ENCODE assay signal across 19 cellular contexts in genomic region chr1:6266641-6267040, GRCh38. TPM values are rescaled to one million over a fixed set of nuclear protein-coding genes. Genes with fewer than 3 reads are reported as not detected.
A peak's percentile ranks its signal among the peaks of the same experiment; 100 is the strongest.
DNase-seq lines count a peak whose midpoint lies in the region; ATAC-seq, FAIRE-seq and TF ChIP-seq lines count a peak whose summit lies in the region.
"Had no signal": no experiment of that assay in that cellular context is flagged by ENCODE, and none has a peak within 500 bp of the region (broad histone marks: within the 10 kb centered on the region; RNA-seq: fewer than 3 reads in every experiment).

No MANE protein-coding gene starts in this region.

- H3K27ac ChIP-seq in H9 (ENCODE audit: insufficient read length, low read depth, low read length) (no peak overlapping the region), RWPE2 (ENCODE audit: poor library complexity, severe bottlenecking) (peak overlapping the region; percentile 46)
- no peak overlapping the region for H3K27ac ChIP-seq in naive thymus-derived CD4-positive, alpha-beta T cell (ENCODE audit: low read depth, low read length)

- H3K4me1 ChIP-seq in H9 (ENCODE audit: insufficient read depth, low read length) (no peaks in the 10 kb centered on the region), RWPE2 (ENCODE audit: insufficient read depth, poor library complexity, severe bottlenecking) (peaks cover 14% of the 10 kb centered on the region)
- H3K4me1 ChIP-seq in naive thymus-derived CD4-positive, alpha-beta T cell (ENCODE audit: control insufficient read depth in 2 of 2, insufficient read depth in 2 of 2, low read length in 2 of 2): no peaks in the 10 kb centered on the region

- H3K36me3 Mint-ChIP-seq in H9 (ENCODE audit: insufficient read depth in 1 of 3, low read depth in 3 of 3) (peaks cover 0 to 4% (median 0%) of the 10 kb centered on the region in 3 experiments; a peak in 1 of 7 replicates), nephron (ENCODE audit: low read depth) (no peaks in the 10 kb centered on the region)
- no peaks in the 10 kb centered on the region for H3K36me3 Mint-ChIP-seq in naive thymus-derived CD4-positive, alpha-beta T cell
- H3K36me3 Mint-ChIP-seq: CD4-positive, alpha-beta memory T cell had no signal

- H3K27ac Mint-ChIP-seq in H9: peak overlapping the region in 2 of 3 experiments; percentile 28 to 80; a peak in 2 of 7 replicates
- peak overlapping the region; percentile 85 to 92 (median 91) for H3K27ac Mint-ChIP-seq in nephron
- no peak overlapping the region for H3K27ac Mint-ChIP-seq in naive thymus-derived CD4-positive, alpha-beta T cell
- H3K27ac Mint-ChIP-seq: CD4-positive, alpha-beta memory T cell; GM23338 had no signal

- H3K9ac ChIP-seq in H9 (ENCODE audit: extremely low read depth, insufficient read length, low read length): no peak overlapping the region

- no peak overlapping the region for H3K4ac ChIP-seq in H9 (ENCODE audit: low read depth, low read length)

- no peak overlapping the region for H2BK15ac ChIP-seq in H9 (ENCODE audit: low read depth, low read length)

- no peak overlapping the region for H2BK20ac ChIP-seq in H9 (ENCODE audit: low read depth, low read length, poor library complexity, severe bottlenecking)

- H3K79me2 ChIP-seq in H9 (ENCODE audit: insufficient read depth, low read length): no peaks in the 10 kb centered on the region

- H4K20me1 ChIP-seq in H9 (ENCODE audit: control insufficient read depth, insufficient read depth, insufficient read length): no peaks in the 10 kb centered on the region

- no peak overlapping the region for H3K4me3 ChIP-seq in RWPE2 (ENCODE audit: severe bottlenecking)
- H3K4me3 ChIP-seq in naive thymus-derived CD4-positive, alpha-beta T cell (ENCODE audit: low read length): no peak overlapping the region
- H3K4me3 ChIP-seq: GM23338 had no signal

- H3K23me2 ChIP-seq in H9 (ENCODE audit: insufficient read length, low read depth, low read length, poor library complexity, severe bottlenecking): no peaks in the 10 kb centered on the region

- H2AFZ ChIP-seq in H9 (ENCODE audit: low read length): no peak overlapping the region
- H2AFZ ChIP-seq: GM23338 had no signal

- H4K91ac ChIP-seq in H9 (ENCODE audit: insufficient read length, low read depth, low read length): no peak overlapping the region

- H3K23ac ChIP-seq in H9 (ENCODE audit: insufficient read length, low read depth, low read length): no peak overlapping the region

- CTCF ChIA-PET in naive thymus-derived CD4-positive, alpha-beta T cell (lab: Charles Lee): interaction anchor here (1.1 kb wide), 1 partner anchor 20 kb away, joined by 3 read pairs; no protein-coding TSS in a partner anchor

- no peak overlapping the region for H3K18ac ChIP-seq in H9 (ENCODE audit: insufficient read length, low read depth, low read length)

- no peak overlapping the region for H2AK5ac ChIP-seq in H9 (ENCODE audit: insufficient read length, low read length)

- H3T11ph ChIP-seq in H9 (ENCODE audit: low read length): no peak overlapping the region

- no peak overlapping the region for H4K8ac ChIP-seq in H9 (replicated peaks; ENCODE audit: insufficient read length, low read depth, low read length)

- FAIRE-seq in HTR-8/SVneo (lab: Jason Lieb, UNC): no peak
- FAIRE-seq: A204.1, GM12892, GM18507 had no signal

- H3K27me3 Mint-ChIP-seq in H9 (ENCODE audit: low read depth): peaks cover 12% of the 10 kb centered on the region
- peaks cover 5% of the 10 kb centered on the region for H3K27me3 Mint-ChIP-seq in nephron (ENCODE audit: low read depth)
- peaks cover 0 to 7% (median 0%) of the 10 kb centered on the region in 5 donors for H3K27me3 Mint-ChIP-seq in naive thymus-derived CD4-positive, alpha-beta T cell

- no peak overlapping the region for H3K4me2 ChIP-seq in H9 (ENCODE audit: insufficient read depth, insufficient read length, low read length)
- H3K4me2 ChIP-seq: GM23338 had no signal

- no CpG with 5 or more reads among the region's 11 CpGs for WGBS in H9 (ENCODE audit: extremely low coverage, insufficient read length, low lambda C conversion rate)

- no peak overlapping the region for H4K5ac ChIP-seq in H9 (ENCODE audit: insufficient read length, low read depth, low read length)

- intact Hi-C loops in naive thymus-derived CD4-positive, alpha-beta T cell (cut with micrococcal nuclease): no loop called here

- ATAC-seq in RWPE2 (ENCODE audit: low read depth): no peak
- ATAC-seq in naive thymus-derived CD4-positive, alpha-beta T cell: no peak
- no peak for ATAC-seq in HG03565 (IDR thresholded peaks at IDR 0.05; ENCODE audit: unreplicated experiment)
- ATAC-seq: GM23338 had no signal

- no peak overlapping the region for H3K14ac ChIP-seq in H9 (ENCODE audit: insufficient read depth, low read length)

- DNase-seq in H9: no peak
- no peak for DNase-seq in RWPE2 (ENCODE audit: low spot score)
- DNase-seq in naive thymus-derived CD4-positive, alpha-beta T cell: no peak
- DNase-seq in HTR-8/SVneo (ENCODE audit: insufficient read length, low spot score): no peak
- DNase-seq: ACHN; BE2C; CD4-positive, alpha-beta memory T cell; DMS153; DMS79; GDM1; H7 had no signal

- H3K9me3 Mint-ChIP-seq in H9 (no peaks in the 10 kb centered on the region), nephron (no peaks in the 10 kb centered on the region)
- peaks cover 0 to 3% (median 0%) of the 10 kb centered on the region in 11 donors for H3K9me3 Mint-ChIP-seq in naive thymus-derived CD4-positive, alpha-beta T cell
- H3K9me3 Mint-ChIP-seq: CD14-positive monocyte, GM23338 had no signal

- no peak overlapping the region for H2BK5ac ChIP-seq in H9 (ENCODE audit: insufficient read length, low read length)

- H3K27me3 ChIP-seq in H9 (ENCODE audit: insufficient read depth, low read length) (no peaks in the 10 kb centered on the region; the same call in 1 of the 2 replicates), RWPE2 (ENCODE audit: insufficient read depth, poor library complexity, severe bottlenecking) (no peaks in the 10 kb centered on the region)
- H3K27me3 ChIP-seq in naive thymus-derived CD4-positive, alpha-beta T cell (ENCODE audit: control insufficient read depth in 2 of 2, insufficient read depth in 2 of 2, low read length in 2 of 2): no peaks in the 10 kb centered on the region
- H3K27me3 ChIP-seq: BE2C had no signal

- H3K56ac ChIP-seq in H9 (ENCODE audit: insufficient read length, low read depth, low read length): no peak overlapping the region

- H3K4me1 Mint-ChIP-seq in H9 (peaks cover 4 to 11% of the 10 kb centered on the region in 2 experiments), nephron (peaks cover 97% of the 10 kb centered on the region)
- H3K4me1 Mint-ChIP-seq in naive thymus-derived CD4-positive, alpha-beta T cell: peaks cover 0 to 6% (median 0%) of the 10 kb centered on the region in 7 donors

- H3K79me1 ChIP-seq in H9 (ENCODE audit: insufficient read depth, low read depth, low read length, poor library complexity, severe bottlenecking): no peaks in the 10 kb centered on the region

- H2BK12ac ChIP-seq in H9 (ENCODE audit: insufficient read length, low read depth, low read length): no peak overlapping the region

- H2BK120ac ChIP-seq in H9 (ENCODE audit: low read depth, low read length, poor library complexity, severe bottlenecking): no peak overlapping the region

- H3K4me3 Mint-ChIP-seq in H9: no peak overlapping the region
- peak overlapping the region; percentile 67 to 75 (median 70) for H3K4me3 Mint-ChIP-seq in nephron
- no peak overlapping the region for H3K4me3 Mint-ChIP-seq in naive thymus-derived CD4-positive, alpha-beta T cell
- H3K4me3 Mint-ChIP-seq: CD14-positive monocyte; CD4-positive, alpha-beta memory T cell; GM23338 had no signal

- POLR2A ChIA-PET in naive thymus-derived CD4-positive, alpha-beta T cell (lab: Charles Lee): no interaction called here

- H3K36me3 ChIP-seq in RWPE2 (ENCODE audit: low read depth): 0 out of 2 replicates have a peak, but pooled peaks cover 3% of the 10 kb centered on the region
- no peaks in the 10 kb centered on the region for H3K36me3 ChIP-seq in naive thymus-derived CD4-positive, alpha-beta T cell (ENCODE audit: control insufficient read depth in 2 of 3, insufficient read depth in 3 of 3, low read length in 3 of 3)
- H3K36me3 ChIP-seq: BE2C had no signal

- H3K9me3 ChIP-seq in H9 (ENCODE audit: control insufficient read depth, low read depth, low read length) (no peaks in the 10 kb centered on the region), RWPE2 (ENCODE audit: severe bottlenecking) (no peaks in the 10 kb centered on the region)
- no peaks in the 10 kb centered on the region for H3K9me3 ChIP-seq in naive thymus-derived CD4-positive, alpha-beta T cell (ENCODE audit: control insufficient read depth in 2 of 3, low read length in 3 of 3)
- H3K9me3 ChIP-seq: BE2C had no signal

- no peak for TF ChIP-seq CTCF in H9 (conservative IDR thresholded peaks at IDR 0.05)
- TF ChIP-seq CTCF in RWPE2 (IDR thresholded peaks at IDR 0.05; ENCODE audit: poor library complexity, severe bottlenecking): no peak
- TF ChIP-seq CTCF in nephron (IDR thresholded peaks at IDR 0.05; ENCODE audit: unreplicated experiment in 3 of 3): no peak

RNA-seq across cellular contexts. Expression of gene GPR153, which starts 5.7 kb away (rescaled TPM):
- 8.9 and 9.6 TPM in 2 replicates for total RNA-seq in H9 (2021)
- total RNA-seq in naive thymus-derived CD4-positive, alpha-beta T cell: 1 to 10 TPM in 2 of 5 experiments, under 1 TPM in 3; 0.27 to 2.9 (median 0.59) TPM
- polyA plus RNA-seq in naive thymus-derived CD4-positive, alpha-beta T cell: not detected
- polyA plus RNA-seq: CD4-positive, alpha-beta memory T cell had no signal

RNA-seq across cellular contexts. Expression of gene HES3, which starts 22.7 kb away (rescaled TPM):
- total RNA-seq in H9 (2021): 89.9 and 93.4 TPM in 2 replicates
- not detected for total RNA-seq in naive thymus-derived CD4-positive, alpha-beta T cell
- not detected for polyA plus RNA-seq in naive thymus-derived CD4-positive, alpha-beta T cell
- total RNA-seq: CD4-positive, alpha-beta memory T cell; Daoy had no signal
- polyA plus RNA-seq: CD14-positive monocyte; CD4-positive, alpha-beta memory T cell had no signal

RNA-seq across cellular contexts. Expression of gene ICMT, which starts 30.9 kb away (rescaled TPM):
- total RNA-seq in H9 (2021): 107 and 114 TPM in 2 replicates
- total RNA-seq in naive thymus-derived CD4-positive, alpha-beta T cell: 10 to 100 TPM in 3 of 5 experiments, 1 to 10 TPM in 2; 4.6 to 46.1 (median 16.3) TPM
- 10 to 100 TPM; 12.9 to 14.3 TPM for polyA plus RNA-seq in naive thymus-derived CD4-positive, alpha-beta T cell

Comparison
In these comparisons a context has a peak if more than half of its experiments do, and no peak if none do; other contexts are left out.
1. H3K27ac Mint-ChIP-seq: peak in H9 (2 of 3) and nephron (3 of 3); none in naive thymus-derived CD4-positive, alpha-beta T cell (0 of 9).
2. H3K4me3 Mint-ChIP-seq: peak in nephron (3 of 3); none in H9 (0 of 2) and naive thymus-derived CD4-positive, alpha-beta T cell (0 of 10).
3. RNA of gene HES3, which starts 22.7 kb away (total RNA-seq): 89.9 to 93.4 TPM in H9; not detected in naive thymus-derived CD4-positive, alpha-beta T cell; every median in the first group is over 10 times any median in the second.